1 cellular context compared by ENCODE assay signal in genomic region chr12:6370994-6371754, GRCh38.
TF ChIP-seq lines count a peak whose summit lies in the region.

No MANE protein-coding gene starts in this region.

TF ChIP-seq in HepG2, 621 proteins besides CTCF, POLR2A, EP300 and RAD21 (continued from another document):
- no peak for TF ChIP-seq PLSCR1 (CRISPR knock-in tag; IDR thresholded peaks at IDR 0.05; ENCODE audit: borderline replicate concordance)
- TF ChIP-seq CSRNP2 (CRISPR knock-in tag; conservative IDR thresholded peaks at IDR 0.05; ENCODE audit: low read depth) = no peak
- no peak for TF ChIP-seq CSRNP1 (CRISPR knock-in tag; IDR thresholded peaks at IDR 0.05)
- TF ChIP-seq ZNF577 (CRISPR knock-in tag; IDR thresholded peaks at IDR 0.05; ENCODE audit: borderline replicate concordance, low read depth) = no peak
- peak; percentile 82 for TF ChIP-seq FOXP1 (IDR thresholded peaks at IDR 0.05)
- peak; percentile 80 for TF ChIP-seq FOXP1 (CRISPR knock-in tag; IDR thresholded peaks at IDR 0.05)
- no peak for TF ChIP-seq FOXM1 (CRISPR knock-in tag; IDR thresholded peaks at IDR 0.05)
- peak; percentile 73; the same call in 1 of the 2 replicates for TF ChIP-seq ZNF614 (CRISPR knock-in tag; IDR thresholded peaks at IDR 0.05; ENCODE audit: borderline replicate concordance)
- TF ChIP-seq HNF4A (CRISPR knock-in tag; IDR thresholded peaks at IDR 0.05) = peak; percentile 37; the same call in 1 of the 2 replicates
